Comparison of ENCODE assay signal across 12 cellular contexts in the genomic region with DNA sequence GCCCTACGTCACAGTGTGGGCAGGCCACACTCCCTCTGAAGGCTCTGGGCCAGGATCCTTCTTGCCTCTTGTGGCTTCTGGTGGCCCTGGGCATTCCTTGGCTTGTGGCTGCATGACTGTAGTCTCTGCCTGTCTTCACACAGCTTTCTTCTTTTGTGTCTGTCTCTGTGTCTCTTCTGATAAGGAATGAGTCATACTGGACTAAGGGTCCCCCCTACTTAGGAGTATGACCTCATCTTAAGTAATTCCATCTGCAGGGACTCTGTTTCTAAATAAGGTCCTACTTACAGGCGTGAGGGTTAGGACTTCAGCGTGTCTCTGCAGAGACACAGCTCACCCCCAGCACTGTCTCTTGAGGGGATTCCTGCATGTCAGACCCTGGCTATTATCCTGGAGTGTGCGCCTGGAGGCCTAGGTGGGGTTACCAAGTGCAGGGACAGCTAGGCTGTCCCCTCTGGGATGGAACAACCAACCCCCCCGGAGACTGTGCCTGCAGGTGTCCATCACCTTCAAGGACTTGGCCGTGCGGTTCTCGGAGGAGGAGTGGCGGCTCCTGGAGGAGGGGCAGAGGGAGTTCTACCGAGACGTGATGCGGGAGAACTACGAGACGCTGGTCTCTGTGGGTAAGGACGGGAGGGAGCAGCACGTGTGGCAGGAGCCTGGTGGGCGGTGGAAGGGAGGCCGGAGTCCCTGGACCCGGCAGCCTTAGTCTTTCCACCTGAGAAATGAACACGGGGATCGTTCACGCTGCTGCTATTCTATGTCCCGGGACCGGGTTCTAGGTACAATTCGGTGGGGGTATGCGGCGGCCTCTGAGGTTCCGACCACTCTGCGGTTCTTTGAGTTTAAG. TPM values are rescaled to one million over a fixed set of nuclear protein-coding genes. Genes with fewer than 3 reads are reported as not detected.
DNase-seq lines count a peak whose midpoint lies in the region; ATAC-seq and TF ChIP-seq lines count a peak whose summit lies in the region.
"Had no signal": no experiment of that assay in that cellular context is flagged by ENCODE, and none has a peak within 500 bp of the region (broad histone marks: within the 10 kb centered on the region; RNA-seq: fewer than 3 reads in every experiment).

No MANE protein-coding gene starts in this region.

- H2AFZ ChIP-seq in Loucy (ENCODE audit: low read length) (no peak overlapping the region), mesenchymal stem cell (ENCODE audit: low read depth, low read length) (no peak overlapping the region)

- no peak overlapping the region for H3K4ac ChIP-seq in mesenchymal stem cell (ENCODE audit: low read depth in 1 of 2, low read length in 2 of 2)

- peaks cover 20 to 29% (median 21%) of the 10 kb centered on the region in 3 donors for H3K4me1 Mint-ChIP-seq in CD8-positive, alpha-beta memory T cell

- peaks cover 10% of the 10 kb centered on the region for H3K36me3 ChIP-seq in CD8-positive, alpha-beta memory T cell (ENCODE audit: insufficient read depth, low read length)
- H3K36me3 ChIP-seq in Loucy (ENCODE audit: insufficient read depth, low read length): peaks cover 23% of the 10 kb centered on the region; the same call in 1 of the 2 replicates
- H3K36me3 ChIP-seq in body of pancreas (replicated peaks in 1 of 2; ENCODE audit: insufficient read depth in 1 of 2, low read depth in 2 of 2): peaks cover 0 to 3% of the 10 kb centered on the region in 2 donors
- peaks cover 29 to 40% of the 10 kb centered on the region in 2 experiments for H3K36me3 ChIP-seq in mesenchymal stem cell (ENCODE audit: control insufficient read depth in 1 of 2, insufficient read depth in 2 of 2, low read depth in 1 of 2, low read length in 2 of 2)
- H3K36me3 ChIP-seq in esophagus squamous epithelium: peaks cover 12 to 47% (median 14%) of the 10 kb centered on the region in 3 donors
- H3K36me3 ChIP-seq: breast epithelium had no signal

- no peak overlapping the region for H2BK120ac ChIP-seq in mesenchymal stem cell (ENCODE audit: low read depth, low read length)

- H4K91ac ChIP-seq in mesenchymal stem cell (ENCODE audit: low read length): no peak overlapping the region

- H3K23ac ChIP-seq in mesenchymal stem cell (ENCODE audit: low read length in 2 of 2): no peak overlapping the region

- peaks cover 32% of the 10 kb centered on the region for H3K79me2 ChIP-seq in Loucy (ENCODE audit: insufficient read depth, low read length)

- intact Hi-C loops in body of pancreas (cut with DNase I): no loop called here
- intact Hi-C loops in esophagus squamous epithelium (cut with DNase I): no loop called here

- no peak overlapping the region for H2BK15ac ChIP-seq in mesenchymal stem cell (ENCODE audit: low read depth, poor library complexity, severe bottlenecking)

- no peaks in the 10 kb centered on the region for H3K27me3 ChIP-seq in CD8-positive, alpha-beta memory T cell (ENCODE audit: insufficient read depth, low read length, poor library complexity, severe bottlenecking)
- H3K27me3 ChIP-seq in Loucy (ENCODE audit: insufficient read depth, low read length, poor library complexity, severe bottlenecking): no peaks in the 10 kb centered on the region
- no peaks in the 10 kb centered on the region for H3K27me3 ChIP-seq in body of pancreas
- H3K27me3 ChIP-seq in mesenchymal stem cell (ENCODE audit: control insufficient read depth in 1 of 2, insufficient read depth in 1 of 2, low read length in 2 of 2): no peaks in the 10 kb centered on the region
- no peaks in the 10 kb centered on the region for H3K27me3 ChIP-seq in esophagus squamous epithelium
- H3K27me3 ChIP-seq: breast epithelium had no signal

- H3K27me3 Mint-ChIP-seq in CD8-positive, alpha-beta memory T cell: no peaks in the 10 kb centered on the region

- H4K20me1 ChIP-seq in Loucy (ENCODE audit: insufficient read depth, low read length, poor library complexity, severe bottlenecking): no peaks in the 10 kb centered on the region

- no peak overlapping the region for H3K18ac ChIP-seq in mesenchymal stem cell (ENCODE audit: low read depth in 1 of 2, low read length in 2 of 2)

- CTCF ChIA-PET in CD8-positive, alpha-beta memory T cell (lab: Charles Lee): no interaction called here

- H3K9me3 ChIP-seq in CD8-positive, alpha-beta memory T cell (ENCODE audit: low read length): no peaks in the 10 kb centered on the region
- H3K9me3 ChIP-seq in Loucy (ENCODE audit: insufficient read depth, low read depth, low read length) (no peaks in the 10 kb centered on the region), body of pancreas (no peaks in the 10 kb centered on the region), mesenchymal stem cell (ENCODE audit: control insufficient read depth, low read length) (no peaks in the 10 kb centered on the region), esophagus squamous epithelium (no peaks in the 10 kb centered on the region)
- H3K9me3 ChIP-seq: breast epithelium had no signal

- H3K4me3 Mint-ChIP-seq in CD8-positive, alpha-beta memory T cell: peak overlapping the region in 1 of 7 donors; percentile 22
- H3K4me3 Mint-ChIP-seq: mesothelial cell of epicardium had no signal

- 86 to 90% methylated on average over 27 to 29 of the region's 29 CpGs for WGBS in body of pancreas, 2 donors
- 81% methylated on average over 29 of the region's 29 CpGs for WGBS in mesenchymal stem cell
- 84 to 90% methylated on average over 19 of the region's 29 CpGs for WGBS in esophagus squamous epithelium, 2 donors

- H2BK12ac ChIP-seq in mesenchymal stem cell (ENCODE audit: low read length in 2 of 2): no peak overlapping the region

- H3K4me1 ChIP-seq in CD8-positive, alpha-beta memory T cell (ENCODE audit: insufficient read depth, low read length): peaks cover 10% of the 10 kb centered on the region
- H3K4me1 ChIP-seq in Loucy (ENCODE audit: insufficient read depth, low read length, poor library complexity, severe bottlenecking) (peaks cover 19% of the 10 kb centered on the region), body of pancreas (peaks cover 33% of the 10 kb centered on the region), mesenchymal stem cell (ENCODE audit: control insufficient read depth, insufficient read depth, low read depth, low read length) (peaks cover 37% of the 10 kb centered on the region), esophagus squamous epithelium (peaks cover 24 to 51% (median 27%) of the 10 kb centered on the region in 3 donors)

- peak overlapping the region in 2 of 8 donors; percentile 64 to 73 for H3K27ac Mint-ChIP-seq in CD8-positive, alpha-beta memory T cell
- H3K27ac Mint-ChIP-seq: mesothelial cell of epicardium had no signal

- H3K4me3 ChIP-seq in CD8-positive, alpha-beta memory T cell (ENCODE audit: low read length): no peak overlapping the region
- H3K4me3 ChIP-seq in Loucy (ENCODE audit: low read length, poor library complexity, severe bottlenecking) (no peak overlapping the region), body of pancreas (no peak overlapping the region), mesenchymal stem cell (ENCODE audit: insufficient read depth in 1 of 2, low read depth in 1 of 2, low read length in 2 of 2) (no peak overlapping the region), esophagus squamous epithelium (no peak overlapping the region)
- H3K4me3 ChIP-seq: breast epithelium had no signal

- no peak overlapping the region for H3K14ac ChIP-seq in mesenchymal stem cell (ENCODE audit: low read length in 2 of 2)

- H3F3A ChIP-seq in Loucy (ENCODE audit: low read depth): no peaks in the 10 kb centered on the region

- H3K9me2 ChIP-seq in Loucy (replicated peaks; ENCODE audit: low read depth, low read length): no peaks in the 10 kb centered on the region

- H3K36me3 Mint-ChIP-seq in CD8-positive, alpha-beta memory T cell: peaks cover 0 to 55% (median 10%) of the 10 kb centered on the region in 3 donors

- no peak overlapping the region for H2BK5ac ChIP-seq in mesenchymal stem cell (ENCODE audit: low read depth, low read length, poor library complexity, severe bottlenecking)

- TF ChIP-seq POLR2A in body of pancreas (IDR thresholded peaks at IDR 0.05) (no peak), esophagus squamous epithelium (IDR thresholded peaks at IDR 0.05) (no peak)

- POLR2A ChIA-PET in CD8-positive, alpha-beta memory T cell (lab: Charles Lee): no interaction called here

- peak overlapping the region; percentile 67 for H3K27ac ChIP-seq in CD8-positive, alpha-beta memory T cell (ENCODE audit: low read depth, low read length)
- peak overlapping the region in 3 of 4 donors; percentile 53 to 69 (median 65) for H3K27ac ChIP-seq in body of pancreas
- no peak overlapping the region for H3K27ac ChIP-seq in mesenchymal stem cell (ENCODE audit: low read length, poor library complexity, severe bottlenecking)
- H3K27ac ChIP-seq in esophagus squamous epithelium: no peak overlapping the region
- H3K27ac ChIP-seq: breast epithelium, KMS-11 had no signal

- H3K9ac ChIP-seq in Loucy (ENCODE audit: low read depth, low read length, poor library complexity, severe bottlenecking) (no peak overlapping the region), mesenchymal stem cell (ENCODE audit: low read length) (no peak overlapping the region)
- H3K9ac ChIP-seq: KMS-11 had no signal

- peak overlapping the region; percentile 29 for H3K4me2 ChIP-seq in Loucy (ENCODE audit: low read depth, low read length, poor library complexity, severe bottlenecking)
- H3K4me2 ChIP-seq in mesenchymal stem cell (ENCODE audit: low read length, poor library complexity, severe bottlenecking): no peak overlapping the region
- H3K4me2 ChIP-seq: KMS-11 had no signal

- H3K9me3 Mint-ChIP-seq in CD8-positive, alpha-beta memory T cell: no peaks in the 10 kb centered on the region
- H3K9me3 Mint-ChIP-seq: mesothelial cell of epicardium had no signal

- no peak for DNase-seq in CD8-positive, alpha-beta memory T cell
- DNase-seq in body of pancreas (no peak), mesenchymal stem cell (peak; percentile 76), esophagus squamous epithelium (lab: John Stamatoyannopoulos, UW) (no peak)
- DNase-seq: NCI-H510A had no signal

- no peak for TF ChIP-seq CTCF in Loucy (conservative IDR thresholded peaks at IDR 0.05; ENCODE audit: low read length)
- no peak for TF ChIP-seq CTCF in body of pancreas (IDR thresholded peaks at IDR 0.05)
- TF ChIP-seq CTCF in esophagus squamous epithelium (IDR thresholded peaks at IDR 0.05): no peak

- ATAC-seq in body of pancreas (no peak), HG03571 (IDR thresholded peaks at IDR 0.05; ENCODE audit: unreplicated experiment) (no peak), HG02642 (IDR thresholded peaks at IDR 0.05; ENCODE audit: poor library complexity, unreplicated experiment) (no peak), GM19328 (IDR thresholded peaks at IDR 0.05; ENCODE audit: unreplicated experiment) (no peak)

- H4K8ac ChIP-seq in mesenchymal stem cell (ENCODE audit: low read length): no peak overlapping the region

- H2AK5ac ChIP-seq in mesenchymal stem cell (ENCODE audit: low read length, severe bottlenecking): peak overlapping the region; percentile 47

- H3K79me1 ChIP-seq in mesenchymal stem cell (replicated peaks; ENCODE audit: low read length, poor library complexity, severe bottlenecking): peaks cover 34% of the 10 kb centered on the region

RNA-seq across cellular contexts. Expression of gene ZNF467, which starts 54.1 kb away (rescaled TPM):
- under 1 TPM in 1 of 2 experiments, not detected in 1; 0.24 TPM for total RNA-seq in CD8-positive, alpha-beta memory T cell
- polyA plus RNA-seq in CD8-positive, alpha-beta memory T cell: 1.3 TPM
- total RNA-seq in body of pancreas: 10 to 100 TPM in 1 of 2 donors, 1 to 10 TPM in 1; 9.9 to 13.2 TPM
- polyA plus RNA-seq in mesenchymal stem cell (2013, experiment 1 of 2): 14.4 TPM
- 14.5 TPM for polyA plus RNA-seq in mesenchymal stem cell (2013, experiment 2 of 2)
- 1 to 10 TPM; 1.2 to 4.4 (median 2.0) TPM for total RNA-seq in esophagus squamous epithelium

Comparison
In these comparisons a context has a peak if more than half of its experiments do, and no peak if none do; other contexts are left out.
1. H3K27ac ChIP-seq: peak in CD8-positive, alpha-beta memory T cell (single experiment) and body of pancreas (3 of 4); none in mesenchymal stem cell (single experiment) and esophagus squamous epithelium (0 of 4).